In the genomic region with DNA sequence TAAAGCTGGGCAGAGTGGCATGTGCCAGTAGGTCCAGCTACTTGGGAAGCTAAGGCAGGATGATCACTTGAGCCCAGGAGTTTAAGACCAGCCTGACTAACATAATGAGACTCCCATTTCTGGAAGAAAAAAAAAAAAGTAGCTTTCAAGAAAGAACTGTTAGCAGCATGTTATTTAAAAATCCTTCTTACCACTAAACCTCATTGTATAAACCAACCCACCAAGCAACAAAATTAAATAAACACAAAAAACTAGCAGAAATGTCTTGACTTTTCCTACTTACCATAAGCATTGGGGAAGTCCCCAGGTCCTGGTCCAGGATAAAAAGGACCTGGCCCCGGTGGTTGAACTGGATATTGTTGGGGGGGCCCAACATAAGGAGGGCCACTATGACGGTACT, we compare ENCODE assay signal across 24 cellular contexts.
DNase-seq lines count a peak whose midpoint lies in the region; TF ChIP-seq lines count a peak whose summit lies in the region.
"Had no signal": no experiment of that assay in that cellular context is flagged by ENCODE, and none has a peak within 500 bp of the region (broad histone marks: within the 10 kb centered on the region; RNA-seq: fewer than 3 reads in every experiment).

No MANE protein-coding gene starts in this region.

- no peak overlapping the region for H2BK15ac ChIP-seq in mesenchymal stem cell (ENCODE audit: low read depth, poor library complexity, severe bottlenecking)

- no peak overlapping the region for H2BK5ac ChIP-seq in mesenchymal stem cell (ENCODE audit: low read depth, low read length, poor library complexity, severe bottlenecking)

- H2BK120ac ChIP-seq in mesenchymal stem cell (ENCODE audit: low read depth, low read length), result no peak overlapping the region

- peak; percentile 3 for DNase-seq in EH (ENCODE audit: low read depth)
- DNase-seq in HFFc6, result no peak
- DNase-seq in M059J (ENCODE audit: low read depth), result peak; percentile 13
- DNase-seq in mesenchymal stem cell, result peak; percentile 64
- no peak for DNase-seq in NCI-H1105 treated with DMSO at 0.1 percent for 48 hours (lab: John Stamatoyannopoulos, UW)
- no peak for DNase-seq in ACHN
- DNase-seq in EL, result no peak
- DNase-seq in T-helper 1 cell, result no peak
- DNase-seq: 8988T; BE2C; C1 segment of cervical spinal cord; CD4-positive, alpha-beta memory T cell; CD4-positive, CD25-positive, alpha-beta regulatory T cell; CD8-positive, alpha-beta memory T cell; COR-L47; DMS 273 treated with DMSO at 0.1 percent for 48 hours; DMS153; DMS53; DMS79; DND-41; GDM1 had no signal

- H3K14ac ChIP-seq in mesenchymal stem cell (ENCODE audit: low read length in 2 of 2), result no peak overlapping the region

- no peak overlapping the region for H2AFZ ChIP-seq in mesenchymal stem cell (ENCODE audit: low read depth, low read length)

- H2BK12ac ChIP-seq in mesenchymal stem cell (ENCODE audit: low read length in 2 of 2), result no peak overlapping the region

- no peak overlapping the region for H4K91ac ChIP-seq in mesenchymal stem cell (ENCODE audit: low read length)

- TF ChIP-seq CTCF in HFFc6 (IDR thresholded peaks at IDR 0.05), result no peak

- H2AK5ac ChIP-seq in mesenchymal stem cell (ENCODE audit: low read length, severe bottlenecking), result no peak overlapping the region

- H3K4me1 ChIP-seq in mesenchymal stem cell (ENCODE audit: control insufficient read depth, insufficient read depth, low read depth, low read length), result no peaks in the 10 kb centered on the region
- H3K4me1 ChIP-seq: BLaER1 had no signal

- H3K4ac ChIP-seq in mesenchymal stem cell (ENCODE audit: low read depth in 1 of 2, low read length in 2 of 2), result no peak overlapping the region

- no peak overlapping the region for H3K18ac ChIP-seq in mesenchymal stem cell (ENCODE audit: low read depth in 1 of 2, low read length in 2 of 2)

- H3K9me3 Mint-ChIP-seq in HFFc6, result no peaks in the 10 kb centered on the region
- H3K9me3 Mint-ChIP-seq: CD14-positive monocyte; CD4-positive, alpha-beta memory T cell; CD4-positive, CD25-positive, alpha-beta regulatory T cell; CD8-positive, alpha-beta memory T cell had no signal

- no peak overlapping the region for H4K8ac ChIP-seq in mesenchymal stem cell (ENCODE audit: low read length)

- H3K4me1 Mint-ChIP-seq in HFFc6 (ENCODE audit: low read depth), result peaks cover 58% of the 10 kb centered on the region
- H3K4me1 Mint-ChIP-seq: CD14-positive monocyte had no signal

- no peak overlapping the region for H3K9ac ChIP-seq in mesenchymal stem cell (ENCODE audit: low read length)
- H3K9ac ChIP-seq: BLaER1 had no signal

- peaks cover 15% of the 10 kb centered on the region for H3K79me1 ChIP-seq in mesenchymal stem cell (replicated peaks; ENCODE audit: low read length, poor library complexity, severe bottlenecking)

- H3K4me3 Mint-ChIP-seq in HFFc6, result no peak overlapping the region
- H3K4me3 Mint-ChIP-seq: CD14-positive monocyte; CD4-positive, alpha-beta memory T cell; CD4-positive, CD25-positive, alpha-beta regulatory T cell; CD8-positive, alpha-beta memory T cell had no signal

- WGBS in mesenchymal stem cell, result 100% methylated on average over 1 of the region's 2 CpGs

- 0 out of 2 replicates have a peak overlapping the region, but pooled peaks have one; percentile 29 for H3K27ac Mint-ChIP-seq in HFFc6
- H3K27ac Mint-ChIP-seq: CD8-positive, alpha-beta memory T cell had no signal

- H3K9me3 ChIP-seq in mesenchymal stem cell (ENCODE audit: control insufficient read depth, low read length), result no peaks in the 10 kb centered on the region
- H3K9me3 ChIP-seq: BE2C, BLaER1 had no signal

- H3K27me3 Mint-ChIP-seq in HFFc6 (ENCODE audit: insufficient read depth), result no peaks in the 10 kb centered on the region; the same call in 1 of the 2 replicates
- H3K27me3 Mint-ChIP-seq: CD4-positive, alpha-beta memory T cell; CD4-positive, CD25-positive, alpha-beta regulatory T cell; CD8-positive, alpha-beta memory T cell had no signal

- no peaks in the 10 kb centered on the region for H3K27me3 ChIP-seq in mesenchymal stem cell (ENCODE audit: control insufficient read depth in 1 of 2, insufficient read depth in 1 of 2, low read length in 2 of 2)
- H3K27me3 ChIP-seq: BE2C, BLaER1 had no signal

- H3K27ac ChIP-seq in mesenchymal stem cell (ENCODE audit: low read length, poor library complexity, severe bottlenecking), result no peak overlapping the region
- H3K27ac ChIP-seq: BLaER1 had no signal

- H3K23ac ChIP-seq in mesenchymal stem cell (ENCODE audit: low read length in 2 of 2), result no peak overlapping the region

- H3K4me3 ChIP-seq in mesenchymal stem cell (ENCODE audit: insufficient read depth in 1 of 2, low read depth in 1 of 2, low read length in 2 of 2), result no peak overlapping the region
- H3K4me3 ChIP-seq: BLaER1, GM12878 had no signal

- no peak overlapping the region for H3K4me2 ChIP-seq in mesenchymal stem cell (ENCODE audit: low read length, poor library complexity, severe bottlenecking)
- H3K4me2 ChIP-seq: BLaER1 had no signal

- in situ Hi-C loops in ACHN (cut with HindIII; ENCODE audit: low pct_ligation_motif_present, low pct_unique_long_range_greater_than_20kb, low sequenced_read_pairs), result no loop called here

- peaks cover 10% of the 10 kb centered on the region; the same call in 1 of the 2 replicates for H3K36me3 Mint-ChIP-seq in HFFc6 (ENCODE audit: low read depth)
- H3K36me3 Mint-ChIP-seq: CD4-positive, CD25-positive, alpha-beta regulatory T cell had no signal

- H3K36me3 ChIP-seq in mesenchymal stem cell (ENCODE audit: control insufficient read depth in 1 of 2, insufficient read depth in 2 of 2, low read depth in 1 of 2, low read length in 2 of 2), result peaks cover 3 to 11% of the 10 kb centered on the region in 2 experiments
- H3K36me3 ChIP-seq: BE2C had no signal

Comparison
In these comparisons a context has a peak if more than half of its experiments do, and no peak if none do; other contexts are left out.
1. DNase-seq: peak in EH (single experiment), M059J (single experiment) and mesenchymal stem cell (single experiment); none in HFFc6 (single experiment), NCI-H1105 treated with DMSO at 0.1 percent for 48 hours (single experiment), ACHN (single experiment), EL (single experiment) and T-helper 1 cell (0 of 5).